3 cellular contexts compared by ENCODE assay signal in the genomic region with DNA sequence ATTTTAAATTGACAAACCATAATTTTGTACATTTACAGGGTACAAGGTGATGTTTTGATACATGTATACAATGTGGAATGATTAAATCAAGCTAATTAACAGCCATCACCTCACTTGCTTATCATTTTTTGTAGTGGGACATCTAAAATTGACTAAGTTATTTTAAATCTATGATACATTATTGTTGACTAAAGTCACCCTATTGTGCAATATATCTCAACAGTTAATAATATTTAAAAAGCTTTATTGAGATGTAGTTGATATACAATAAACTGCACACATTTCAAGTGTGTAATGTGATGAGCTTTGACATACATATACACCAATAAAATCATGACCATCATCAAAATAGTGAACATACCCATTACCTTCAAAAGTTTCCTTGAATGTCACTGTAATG.
TF ChIP-seq lines count a peak whose summit lies in the region.

No MANE protein-coding gene starts in this region.

TF ChIP-seq in HepG2, 621 proteins besides CTCF, POLR2A, EP300 and RAD21:
- peak; percentile 37; the same call in 1 of the 2 replicates for TF ChIP-seq CEBPB (IDR thresholded peaks at IDR 0.05; ENCODE audit: borderline replicate concordance, low read depth, low read length)
- TF ChIP-seq, protein P1, sequence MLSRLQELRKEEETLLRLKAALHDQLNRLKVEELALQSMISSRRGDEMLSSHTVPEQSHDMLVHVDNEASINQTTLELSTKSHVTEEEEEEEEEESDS (CRISPR knock-in tag; IDR thresholded peaks at IDR 0.05; ENCODE audit: borderline replicate concordance): no peak

TF ChIP-seq in IMR-90, 13 proteins besides CTCF, POLR2A, EP300 and RAD21:
- TF ChIP-seq CEBPB (IDR thresholded peaks at IDR 0.05; ENCODE audit: low read depth, low read length) (peak; percentile 54; the same call in 1 of the 2 replicates), BHLHE40 (IDR thresholded peaks at IDR 0.05; ENCODE audit: low read depth, low read length) (no peak), RFX5 (IDR thresholded peaks at IDR 0.05; ENCODE audit: low read depth, low read length) (no peak), MAZ (IDR thresholded peaks at IDR 0.05; ENCODE audit: borderline replicate concordance, low read depth, low read length) (no peak), NFE2L2 (IDR thresholded peaks at IDR 0.05; ENCODE audit: low read depth, low read length) (no peak), FOS (IDR thresholded peaks at IDR 0.05; ENCODE audit: low read depth, low read length) (no peak), SMC3 (IDR thresholded peaks at IDR 0.05; ENCODE audit: low read depth, low read length) (no peak)

TF ChIP-seq in K562, 482 proteins besides CTCF, POLR2A, EP300 and RAD21:
- TF ChIP-seq CEBPB (tag; IDR thresholded peaks at IDR 0.05) (peak; percentile 81), ZSCAN32 (CRISPR knock-in tag; IDR thresholded peaks at IDR 0.05) (no peak), NFATC3 (IDR thresholded peaks at IDR 0.05) (no peak), CEBPG (CRISPR knock-in tag; IDR thresholded peaks at IDR 0.05) (no peak), CEBPG (tag; conservative IDR thresholded peaks at IDR 0.05 in 1 of 2, IDR thresholded peaks at IDR 0.05 in 1 of 2) (peak; percentile 43 to 89), PHTF2 (CRISPR knock-in tag; IDR thresholded peaks at IDR 0.05) (no peak), HDGF (IDR thresholded peaks at IDR 0.05) (no peak)
- TF ChIP-seq, protein P2, sequence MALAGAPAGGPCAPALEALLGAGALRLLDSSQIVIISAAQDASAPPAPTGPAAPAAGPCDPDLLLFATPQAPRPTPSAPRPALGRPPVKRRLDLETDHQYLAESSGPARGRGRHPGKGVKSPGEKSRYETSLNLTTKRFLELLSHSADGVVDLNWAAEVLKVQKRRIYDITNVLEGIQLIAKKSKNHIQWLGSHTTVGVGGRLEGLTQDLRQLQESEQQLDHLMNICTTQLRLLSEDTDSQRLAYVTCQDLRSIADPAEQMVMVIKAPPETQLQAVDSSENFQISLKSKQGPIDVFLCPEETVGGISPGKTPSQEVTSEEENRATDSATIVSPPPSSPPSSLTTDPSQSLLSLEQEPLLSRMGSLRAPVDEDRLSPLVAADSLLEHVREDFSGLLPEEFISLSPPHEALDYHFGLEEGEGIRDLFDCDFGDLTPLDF (CRISPR knock-in tag; IDR thresholded peaks at IDR 0.05): no peak
